Comparison of ENCODE assay signal across 16 cellular contexts in genomic region chr17:51228177-51228576, GRCh38. TPM values are rescaled to one million over a fixed set of nuclear protein-coding genes. Genes with fewer than 3 reads are reported as not detected.
A peak's percentile ranks its signal among the peaks of the same experiment; 100 is the strongest.
DNase-seq lines count a peak whose midpoint lies in the region; ATAC-seq and TF ChIP-seq lines count a peak whose summit lies in the region.
"Had no signal": no experiment of that assay in that cellular context is flagged by ENCODE, and none has a peak within 500 bp of the region (broad histone marks: within the 10 kb centered on the region; RNA-seq: fewer than 3 reads in every experiment).

No MANE protein-coding gene starts in this region.

- peaks cover 0 to 21% (median 0%) of the 10 kb centered on the region in 3 donors for H3K4me1 ChIP-seq in gastroesophageal sphincter

- no peak overlapping the region for H3K4me3 Mint-ChIP-seq in naive thymus-derived CD8-positive, alpha-beta T cell
- H3K4me3 Mint-ChIP-seq: activated CD4-positive, alpha-beta T cell treated with anti-CD3 and anti-CD28 coated beads, Interleukin-2, amount 10 ng/mL, durations not matched to agents 24 days and 14 days; activated naive CD8-positive, alpha-beta T cell treated with anti-CD3 and anti-CD28 coated beads, Interleukin-2, amount 10 ng/mL, durations not matched to agents 7 days and 5 days; neural crest cell; stimulated activated memory B cell treated with anti-CD40 and anti-IgM and Interleukin-4, amounts not matched to agents 10 μg/mL and 1 μg/mL and 100 μg/mL, for 72 hours; type B pancreatic cell had no signal

- peak; percentile 41 for ATAC-seq in gastroesophageal sphincter
- ATAC-seq in HG03378 (IDR thresholded peaks at IDR 0.05; ENCODE audit: unreplicated experiment), result no peak
- no peak for ATAC-seq in naive thymus-derived CD8-positive, alpha-beta T cell
- ATAC-seq: stimulated activated memory B cell treated with anti-CD40 and anti-IgM and Interleukin-4, amounts not matched to agents 10 μg/mL and 1 μg/mL and 100 μg/mL, for 72 hours had no signal

- H3K27me3 Mint-ChIP-seq in naive thymus-derived CD8-positive, alpha-beta T cell, result no peaks in the 10 kb centered on the region
- H3K27me3 Mint-ChIP-seq: activated CD4-positive, alpha-beta T cell treated with anti-CD3 and anti-CD28 coated beads, Interleukin-2, amount 10 ng/mL, durations not matched to agents 24 days and 14 days; activated naive CD8-positive, alpha-beta T cell treated with anti-CD3 and anti-CD28 coated beads, Interleukin-2, amount 10 ng/mL, durations not matched to agents 7 days and 5 days; stimulated activated memory B cell treated with anti-CD40 and anti-IgM and Interleukin-4, amounts not matched to agents 10 μg/mL and 1 μg/mL and 100 μg/mL, for 72 hours; type B pancreatic cell had no signal

- TF ChIP-seq EP300 in gastroesophageal sphincter (IDR thresholded peaks at IDR 0.05), result no peak

- peaks cover 19 to 51% (median 40%) of the 10 kb centered on the region in 4 donors for H3K4me1 Mint-ChIP-seq in naive thymus-derived CD8-positive, alpha-beta T cell
- H3K4me1 Mint-ChIP-seq: neural crest cell had no signal

- H3K9me3 ChIP-seq in gastroesophageal sphincter, result no peaks in the 10 kb centered on the region

- H3K9me3 Mint-ChIP-seq in naive thymus-derived CD8-positive, alpha-beta T cell, result no peaks in the 10 kb centered on the region
- H3K9me3 Mint-ChIP-seq: activated CD4-positive, alpha-beta T cell treated with anti-CD3 and anti-CD28 coated beads, Interleukin-2, amount 10 ng/mL, durations not matched to agents 24 days and 14 days; activated naive CD8-positive, alpha-beta T cell treated with anti-CD3 and anti-CD28 coated beads, Interleukin-2, amount 10 ng/mL, durations not matched to agents 7 days and 5 days; neural crest cell; stimulated activated memory B cell treated with anti-CD40 and anti-IgM and Interleukin-4, amounts not matched to agents 10 μg/mL and 1 μg/mL and 100 μg/mL, for 72 hours; type B pancreatic cell had no signal

- no peak overlapping the region for H3K4me3 ChIP-seq in AG10803 (ENCODE audit: low read length)
- H3K4me3 ChIP-seq in gastroesophageal sphincter, result no peak overlapping the region
- H3K4me3 ChIP-seq: coronary artery had no signal

- TF ChIP-seq POLR2A in gastroesophageal sphincter (IDR thresholded peaks at IDR 0.05), result no peak

- peak; percentile 83 for DNase-seq in AG10803 (ENCODE audit: low read depth)
- DNase-seq in HCEC 1CT, result peak; percentile 13
- DNase-seq in astrocyte of the hippocampus (ENCODE audit: low read depth, low spot score), result peak; percentile 28
- no peak for DNase-seq in LoVo (ENCODE audit: low spot score)
- DNase-seq in naive thymus-derived CD8-positive, alpha-beta T cell, result no peak
- no peak for DNase-seq in HuH-7 (ENCODE audit: low spot score)
- DNase-seq: activated naive CD8-positive, alpha-beta T cell treated with anti-CD3 and anti-CD28 coated beads, Interleukin-2, amount 10 ng/mL, durations not matched to agents 7 days and 5 days; SHP77; T1000 had no signal

- POLR2A ChIA-PET in naive thymus-derived CD8-positive, alpha-beta T cell (lab: Charles Lee), result interaction anchor here (0.7 kb wide), 2 partner anchors 58 to 89 kb away, joined by 3 read pairs; no protein-coding TSS in a partner anchor

- H3K27me3 ChIP-seq in gastroesophageal sphincter, result no peaks in the 10 kb centered on the region

- peaks cover 0 to 16% of the 10 kb centered on the region in 2 donors for H3K36me3 ChIP-seq in gastroesophageal sphincter

- WGBS in gastroesophageal sphincter (ENCODE audit: low coverage in 1 of 2), 2 donors, result 56 to 66% methylated on average over 4 of the region's 4 CpGs

- peaks cover 0 to 53% (median 3%) of the 10 kb centered on the region in 3 donors for H3K36me3 Mint-ChIP-seq in naive thymus-derived CD8-positive, alpha-beta T cell

- H3K27ac Mint-ChIP-seq in naive thymus-derived CD8-positive, alpha-beta T cell, result peak overlapping the region in 4 of 10 donors; percentile 29 to 68 (median 58)
- H3K27ac Mint-ChIP-seq: activated CD4-positive, alpha-beta T cell treated with anti-CD3 and anti-CD28 coated beads, Interleukin-2, amount 10 ng/mL, durations not matched to agents 24 days and 14 days; activated naive CD8-positive, alpha-beta T cell treated with anti-CD3 and anti-CD28 coated beads, Interleukin-2, amount 10 ng/mL, durations not matched to agents 7 days and 5 days; stimulated activated memory B cell treated with anti-CD40 and anti-IgM and Interleukin-4, amounts not matched to agents 10 μg/mL and 1 μg/mL and 100 μg/mL, for 72 hours; type B pancreatic cell had no signal

- TF ChIP-seq CTCF in AG10803 (conservative IDR thresholded peaks at IDR 0.05; ENCODE audit: low read length) (no peak), gastroesophageal sphincter (IDR thresholded peaks at IDR 0.05) (no peak)

- no peak overlapping the region for H3K27ac ChIP-seq in gastroesophageal sphincter
- H3K27ac ChIP-seq: coronary artery had no signal

RNA-seq across cellular contexts. Expression of gene MBTD1, which starts 31.7 kb away (rescaled TPM):
- total RNA-seq in gastroesophageal sphincter, result 10 to 100 TPM in 3 of 4 donors, 1 to 10 TPM in 1; 7.3 to 19.9 (median 13.1) TPM
- total RNA-seq in naive thymus-derived CD8-positive, alpha-beta T cell, result 10 to 100 TPM; 33.7 to 39.4 TPM
- 1 to 10 TPM; 4.2 to 6.4 (median 5.9) TPM for polyA plus RNA-seq in naive thymus-derived CD8-positive, alpha-beta T cell

RNA-seq across cellular contexts. Expression of gene UTP18, which starts 32.2 kb away (rescaled TPM):
- 10 to 100 TPM; 24.7 to 51.6 (median 31.1) TPM for total RNA-seq in gastroesophageal sphincter
- 10 to 100 TPM; 46.1 to 49.3 TPM for total RNA-seq in naive thymus-derived CD8-positive, alpha-beta T cell
- 10 to 100 TPM; 42.5 to 70.8 (median 54.4) TPM for polyA plus RNA-seq in naive thymus-derived CD8-positive, alpha-beta T cell

Comparison
In these comparisons a context has a peak if more than half of its experiments do, and no peak if none do; other contexts are left out.
1. DNase-seq: peak in AG10803 (single experiment), HCEC 1CT (single experiment) and astrocyte of the hippocampus (single experiment); none in LoVo (single experiment), naive thymus-derived CD8-positive, alpha-beta T cell (0 of 10) and HuH-7 (single experiment).